In genomic region chr12:124500232-124501079, GRCh38 we compare ENCODE assay signal across 11 cellular contexts.
A peak's percentile ranks its signal among the peaks of the same experiment; 100 is the strongest.
DNase-seq lines count a peak whose midpoint lies in the region; ATAC-seq and TF ChIP-seq lines count a peak whose summit lies in the region.
"Had no signal": no experiment of that assay in that cellular context is flagged by ENCODE, and none has a peak within 500 bp of the region (broad histone marks: within the 10 kb centered on the region; RNA-seq: fewer than 3 reads in every experiment).

No MANE protein-coding gene starts in this region.

- no peak for ATAC-seq in heart right ventricle
- ATAC-seq: esophagus mucosa had no signal

- no peak overlapping the region for H3K9ac ChIP-seq in rectal smooth muscle tissue (ENCODE audit: low read length)

- DNase-seq in ELF-1 (ENCODE audit: low read depth, low spot score) = peak; percentile 96
- DNase-seq in SW480 (ENCODE audit: low spot score) = peak; percentile 84
- peak in 1 of 2 donors; percentile 40 for DNase-seq in heart right ventricle
- DNase-seq in NCI-H1048 (lab: John Stamatoyannopoulos, UW) = no peak
- DNase-seq in NCI-H524 treated with DMSO at 0.1 percent for 48 hours (lab: John Stamatoyannopoulos, UW) = no peak
- no peak for DNase-seq in ovary
- DNase-seq in NCI-H2196 treated with DMSO at 0.1 percent for 48 hours (lab: John Stamatoyannopoulos, UW; ENCODE audit: unreplicated experiment) = no peak
- DNase-seq: NCI-H1105; stimulated activated CD8-positive, alpha-beta memory T cell treated with anti-CD3 and anti-CD28 coated beads, Interleukin-4, amount 100 ng/mL, for 48 hours had no signal

- H3K9me3 ChIP-seq in heart right ventricle (no peaks in the 10 kb centered on the region), ovary (no peaks in the 10 kb centered on the region)

- TF ChIP-seq CTCF in heart right ventricle (IDR thresholded peaks at IDR 0.05) (no peak), ovary (IDR thresholded peaks at IDR 0.05) (no peak)

- H3K27ac ChIP-seq in heart right ventricle (peak overlapping the region in 9 of 10 donors; percentile 5 to 77 (median 55)), rectal smooth muscle tissue (ENCODE audit: low read depth, low read length) (peak overlapping the region; percentile 67), ovary (peak overlapping the region in 1 of 2 donors; percentile 37)

- H3K4me3 ChIP-seq in heart right ventricle (no peak overlapping the region), rectal smooth muscle tissue (ENCODE audit: low read length) (no peak overlapping the region), ovary (no peak overlapping the region)

- intact Hi-C loops in heart right ventricle (cut with DNase I) = loop anchor here in 2 of 10 donors (5.0 to 10.0 kb wide), 2 partner anchors 106 to 252 kb away; no protein-coding TSS in a partner anchor
- intact Hi-C loops in ovary (cut with DNase I) = loop anchor here in 1 of 4 donors (10.0 kb wide), 1 partner anchor 64 kb away; the partner anchor contains the start of gene NCOR2

- TF ChIP-seq POLR2A in ovary (IDR thresholded peaks at IDR 0.05) = no peak

- H3K36me3 ChIP-seq in heart right ventricle (no peaks in the 10 kb centered on the region), rectal smooth muscle tissue (ENCODE audit: control insufficient read depth, insufficient read depth, low read length) (no peaks in the 10 kb centered on the region), ovary (no peaks in the 10 kb centered on the region)

- TF ChIP-seq EP300 in ovary (IDR thresholded peaks at IDR 0.05) = no peak

- H3K27me3 ChIP-seq in heart right ventricle = no peaks in the 10 kb centered on the region
- no peaks in the 10 kb centered on the region for H3K27me3 ChIP-seq in rectal smooth muscle tissue (ENCODE audit: control insufficient read depth, insufficient read depth, low read length)
- H3K27me3 ChIP-seq in ovary = no peaks in the 10 kb centered on the region

- H3K4me1 ChIP-seq in heart right ventricle (peaks cover 33 to 97% (median 83%) of the 10 kb centered on the region in 9 donors), rectal smooth muscle tissue (ENCODE audit: control insufficient read depth, insufficient read depth, low read length) (peaks cover 47% of the 10 kb centered on the region), ovary (ENCODE audit: insufficient read depth) (peaks cover 43% of the 10 kb centered on the region)

- 53 to 57% methylated on average over 37 of the region's 37 CpGs for WGBS in heart right ventricle, 2 donors
- 29 to 46% (median 34%) methylated on average over 34 to 37 of the region's 37 CpGs for WGBS in ovary, 3 donors

Comparison
In these comparisons a context has a peak if more than half of its experiments do, and no peak if none do; other contexts are left out.
1. DNase-seq: peak in ELF-1 (single experiment) and SW480 (single experiment); none in NCI-H1048 (single experiment), NCI-H524 treated with DMSO at 0.1 percent for 48 hours (single experiment), ovary (0 of 5) and NCI-H2196 treated with DMSO at 0.1 percent for 48 hours (single experiment).